20 cellular contexts compared by ENCODE assay signal in the genomic region with DNA sequence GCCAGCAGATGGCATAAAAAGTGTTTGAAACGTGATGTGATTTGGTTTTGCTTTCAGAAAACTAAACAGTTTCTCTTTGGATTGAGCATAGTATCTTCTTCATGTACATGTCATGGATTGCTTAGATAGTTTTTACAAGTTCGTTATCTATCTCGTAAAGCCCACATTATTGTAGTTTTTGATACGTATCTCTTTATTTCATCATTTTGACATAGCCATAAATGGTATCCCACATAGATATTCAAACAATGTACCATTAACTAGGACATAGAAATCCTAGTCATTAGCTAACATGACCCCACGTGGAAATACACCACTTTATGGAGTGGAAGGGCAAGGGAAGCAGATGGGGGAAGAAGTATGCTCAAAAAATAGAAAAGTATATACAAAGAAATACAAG.
A peak's percentile ranks its signal among the peaks of the same experiment; 100 is the strongest.
DNase-seq lines count a peak whose midpoint lies in the region; TF ChIP-seq lines count a peak whose summit lies in the region.
"Had no signal": no experiment of that assay in that cellular context is flagged by ENCODE, and none has a peak within 500 bp of the region (broad histone marks: within the 10 kb centered on the region; RNA-seq: fewer than 3 reads in every experiment).

No MANE protein-coding gene starts in this region.

- DNase-seq in LNCaP clone FGC (ENCODE audit: low read depth) (peak; percentile 61), progenitor cell of endocrine pancreas (ENCODE audit: low spot score, unreplicated experiment) (no peak), NCI-H2171 treated with DMSO at 0.1 percent for 48 hours (lab: John Stamatoyannopoulos, UW) (no peak), hypothalamus (lab: John Stamatoyannopoulos, UW) (no peak)
- no peak for DNase-seq in T-helper 2 cell treated with Interferon-gamma antibody and Interleukin-4, amounts not matched to agents 5 μg/mL and 100 μg/mL, for 36 hours (ENCODE audit: low spot score)
- DNase-seq: 8988T; ACHN; AML-193; BE2C; CD4-positive, alpha-beta T cell; CD8-positive, alpha-beta memory T cell; DMS53; DMS79 treated with DMSO at 0.1 percent for 48 hours; GF-D8; H9 had no signal

- H3K27ac ChIP-seq in VCaP = peak overlapping the region; percentile 58
- H3K27ac ChIP-seq: A549; BLaER1 treated with 17β-estradiol and CSF1 and Interleukin-3, amounts not matched to agents 10 nM and 100 nM had no signal

- H3K27ac Mint-ChIP-seq in progenitor cell of endocrine pancreas = peak overlapping the region; percentile 50
- H3K27ac Mint-ChIP-seq in T-helper 2 cell treated with Interferon-gamma antibody and Interleukin-4, amounts not matched to agents 5 μg/mL and 100 μg/mL, for 36 hours = no peak overlapping the region
- H3K27ac Mint-ChIP-seq: CD14-positive monocyte; CD4-positive, alpha-beta T cell; CD8-positive, alpha-beta memory T cell; GM23338; H9 had no signal

- no peaks in the 10 kb centered on the region for H3K9me3 Mint-ChIP-seq in progenitor cell of endocrine pancreas (ENCODE audit: low read depth)
- no peaks in the 10 kb centered on the region for H3K9me3 Mint-ChIP-seq in T-helper 2 cell treated with Interferon-gamma antibody and Interleukin-4, amounts not matched to agents 5 μg/mL and 100 μg/mL, for 36 hours
- H3K9me3 Mint-ChIP-seq: CD14-positive monocyte had no signal

- H3K4me3 Mint-ChIP-seq in progenitor cell of endocrine pancreas (ENCODE audit: low read depth) = no peak overlapping the region
- no peak overlapping the region for H3K4me3 Mint-ChIP-seq in T-helper 2 cell treated with Interferon-gamma antibody and Interleukin-4, amounts not matched to agents 5 μg/mL and 100 μg/mL, for 36 hours
- H3K4me3 Mint-ChIP-seq: CD14-positive monocyte; CD4-positive, alpha-beta T cell; CD8-positive, alpha-beta memory T cell; GM23338; H9 had no signal

- H3K4me3 ChIP-seq in LNCaP clone FGC (ENCODE audit: low read depth, low read length) = no peak overlapping the region
- H3K4me3 ChIP-seq: A549; BLaER1 treated with 17β-estradiol and CSF1 and Interleukin-3, amounts not matched to agents 10 nM and 100 nM; GM23338 had no signal

- no peaks in the 10 kb centered on the region for H3K36me3 Mint-ChIP-seq in progenitor cell of endocrine pancreas (ENCODE audit: insufficient read depth)
- no peaks in the 10 kb centered on the region for H3K36me3 Mint-ChIP-seq in T-helper 2 cell treated with Interferon-gamma antibody and Interleukin-4, amounts not matched to agents 5 μg/mL and 100 μg/mL, for 36 hours (ENCODE audit: low read depth)
- H3K36me3 Mint-ChIP-seq: CD14-positive monocyte; CD8-positive, alpha-beta memory T cell had no signal

- H3K27me3 Mint-ChIP-seq in progenitor cell of endocrine pancreas = peaks cover 2% of the 10 kb centered on the region
- no peaks in the 10 kb centered on the region for H3K27me3 Mint-ChIP-seq in T-helper 2 cell treated with Interferon-gamma antibody and Interleukin-4, amounts not matched to agents 5 μg/mL and 100 μg/mL, for 36 hours (ENCODE audit: low read depth)
- H3K27me3 Mint-ChIP-seq: CD4-positive, alpha-beta T cell; CD8-positive, alpha-beta memory T cell had no signal

- no peak for TF ChIP-seq CTCF in LNCaP clone FGC (IDR thresholded peaks at IDR 0.05; ENCODE audit: control insufficient read depth, extremely low read depth, insufficient read depth)
- no peak for TF ChIP-seq CTCF in VCaP (conservative IDR thresholded peaks at IDR 0.05)
- no peak for TF ChIP-seq CTCF in progenitor cell of endocrine pancreas (IDR thresholded peaks at IDR 0.05; ENCODE audit: unreplicated experiment)

- H3K4me1 Mint-ChIP-seq in progenitor cell of endocrine pancreas (ENCODE audit: low read depth) = no peaks in the 10 kb centered on the region
- H3K4me1 Mint-ChIP-seq in T-helper 2 cell treated with Interferon-gamma antibody and Interleukin-4, amounts not matched to agents 5 μg/mL and 100 μg/mL, for 36 hours (ENCODE audit: low read depth) = no peaks in the 10 kb centered on the region
- H3K4me1 Mint-ChIP-seq: CD8-positive, alpha-beta memory T cell had no signal
